Comparison of ENCODE assay signal across 1 cellular context in genomic region chr17:39045948-39046679, GRCh38.
TF ChIP-seq lines count a peak whose summit lies in the region.

No MANE protein-coding gene starts in this region.

TF ChIP-seq in HepG2, 621 proteins besides CTCF, POLR2A, EP300 and RAD21 (continued from another document):
- peak; percentile 50; the same call in 1 of the 2 replicates for TF ChIP-seq ZBTB33 (CRISPR knock-in tag; IDR thresholded peaks at IDR 0.05)
- TF ChIP-seq CEBPB (IDR thresholded peaks at IDR 0.05; ENCODE audit: borderline replicate concordance, low read depth, low read length) = peak; percentile 64
